Comparison of ENCODE assay signal across 16 cellular contexts in genomic region chr6:136371117-136371696, GRCh38.
"Had no signal": no experiment of that assay in that cellular context is flagged by ENCODE, and none has a peak within 500 bp of the region (broad histone marks: within the 10 kb centered on the region; RNA-seq: fewer than 3 reads in every experiment).

No MANE protein-coding gene starts in this region.

- H3K36me3 ChIP-seq: neutrophil, right atrium auricular region, sigmoid colon had no signal

- H3K4me1 ChIP-seq: foreskin keratinocyte, right atrium auricular region, sigmoid colon had no signal

- ATAC-seq: foreskin keratinocyte; left lobe of liver; naive thymus-derived CD4-positive, alpha-beta T cell had no signal

- H3K27me3 Mint-ChIP-seq: dendritic cell treated with granulocyte-macrophage colony-stimulating factor and Interleukin-4, amounts not matched to agents 40 ng/mL and 50 ng/mL, for 4 days had no signal

- H3K27me3 ChIP-seq: foreskin keratinocyte, neutrophil, right atrium auricular region, sigmoid colon had no signal

- DNase-seq: effector CD4-positive, alpha-beta T cell; endodermal cell; erythroblast; foreskin keratinocyte; immature natural killer cell; mammary epithelial cell; naive thymus-derived CD4-positive, alpha-beta T cell; sigmoid colon; stimulated activated CD4-positive, alpha-beta T cell treated with anti-CD3 and anti-CD28 coated beads, Interleukin-2, amount 100 ng/mL, for 48 hours; stimulated activated naive CD4-positive, alpha-beta T cell treated with Interleukin-2 at 50 U/mL for 16 hours; trophoblast cell had no signal

- H3K36me3 Mint-ChIP-seq: immature natural killer cell; naive thymus-derived CD4-positive, alpha-beta T cell had no signal

- H3K9me3 ChIP-seq: neutrophil, right atrium auricular region, sigmoid colon had no signal

- H3K27ac Mint-ChIP-seq: dendritic cell treated with granulocyte-macrophage colony-stimulating factor and Interleukin-4, amounts not matched to agents 40 ng/mL and 50 ng/mL, for 4 days; endodermal cell; immature natural killer cell; naive thymus-derived CD4-positive, alpha-beta T cell had no signal

- H3K4me3 ChIP-seq: right atrium auricular region, sigmoid colon, skin epidermis had no signal

- H3K4me1 Mint-ChIP-seq: endodermal cell had no signal

- H3K4me3 Mint-ChIP-seq: dendritic cell treated with granulocyte-macrophage colony-stimulating factor and Interleukin-4, amounts not matched to agents 40 ng/mL and 50 ng/mL, for 4 days; endodermal cell; immature natural killer cell; naive thymus-derived CD4-positive, alpha-beta T cell had no signal

- H3K27ac ChIP-seq: foreskin keratinocyte, neutrophil, right atrium auricular region, sigmoid colon, skin epidermis had no signal

- H3K9me3 Mint-ChIP-seq: dendritic cell treated with granulocyte-macrophage colony-stimulating factor and Interleukin-4, amounts not matched to agents 40 ng/mL and 50 ng/mL, for 4 days; endodermal cell; immature natural killer cell had no signal
